Comparison of ENCODE assay signal across 12 cellular contexts in genomic region chr19:31285744-31286143, GRCh38.
A peak's percentile ranks its signal among the peaks of the same experiment; 100 is the strongest.
DNase-seq lines count a peak whose midpoint lies in the region; TF ChIP-seq lines count a peak whose summit lies in the region.
"Had no signal": no experiment of that assay in that cellular context is flagged by ENCODE, and none has a peak within 500 bp of the region (broad histone marks: within the 10 kb centered on the region; RNA-seq: fewer than 3 reads in every experiment).

No MANE protein-coding gene starts in this region.

- TF ChIP-seq CTCF in HEK293 (tag by site-specific recombination; IDR thresholded peaks at IDR 0.05) (no peak), choroid plexus epithelial cell (conservative IDR thresholded peaks at IDR 0.05; ENCODE audit: low read depth, low read length) (no peak), mesothelial cell of epicardium (IDR thresholded peaks at IDR 0.05; ENCODE audit: unreplicated experiment) (no peak), OCI-LY7 (conservative IDR thresholded peaks at IDR 0.05; ENCODE audit: low read length) (no peak)

- H3K4me1 ChIP-seq in ACC112 (ENCODE audit: control insufficient read depth, insufficient read depth, low read length, unreplicated experiment) (peaks cover 4% of the 10 kb centered on the region), HEK293 (ENCODE audit: control insufficient read depth, insufficient read depth, low read length) (peaks cover under 1% of the 10 kb centered on the region), OCI-LY7 (ENCODE audit: insufficient read depth, low read length, poor library complexity, severe bottlenecking) (no peaks in the 10 kb centered on the region)
- H3K4me1 ChIP-seq: BE2C had no signal

- H3K36me3 ChIP-seq in ACC112 (ENCODE audit: insufficient read depth, low read length) = no peaks in the 10 kb centered on the region
- H3K36me3 ChIP-seq in HEK293 (ENCODE audit: control insufficient read depth in 2 of 2, insufficient read depth in 1 of 2, low read length in 2 of 2) = peaks cover 0 to 5% of the 10 kb centered on the region in 2 experiments; a peak in 1 of 3 replicates
- H3K36me3 ChIP-seq in OCI-LY7 (ENCODE audit: insufficient read depth, low read length) = no peaks in the 10 kb centered on the region
- H3K36me3 ChIP-seq: BE2C had no signal

- H3K4me1 Mint-ChIP-seq in mesothelial cell of epicardium = peaks cover 10% of the 10 kb centered on the region
- H3K4me1 Mint-ChIP-seq: activated CD4-positive, alpha-beta memory T cell treated with anti-CD3 and anti-CD28 coated beads, Interleukin-2, amount 10 ng/mL, durations not matched to agents 7 days and 5 days; activated naive CD8-positive, alpha-beta T cell treated with anti-CD3 and anti-CD28 coated beads, Interleukin-2, amount 50 U/mL, for 24 hours had no signal

- H3K27me3 Mint-ChIP-seq in mesothelial cell of epicardium (ENCODE audit: low read depth) = no peaks in the 10 kb centered on the region
- H3K27me3 Mint-ChIP-seq: activated CD4-positive, alpha-beta memory T cell treated with anti-CD3 and anti-CD28 coated beads, Interleukin-2, amount 10 ng/mL, durations not matched to agents 7 days and 5 days; activated naive CD8-positive, alpha-beta T cell treated with anti-CD3 and anti-CD28 coated beads, Interleukin-2, amount 50 U/mL, for 24 hours had no signal

- intact Hi-C loops in OCI-LY7 (cut with micrococcal nuclease; ENCODE audit: unreplicated experiment) = no loop called here

- peak overlapping the region; percentile 89 for H2AFZ ChIP-seq in ACC112 (ENCODE audit: low read length, unreplicated experiment)
- no peak overlapping the region for H2AFZ ChIP-seq in OCI-LY7 (ENCODE audit: low read length)

- DNase-seq in choroid plexus epithelial cell (ENCODE audit: low read depth) (peak; percentile 51), mesothelial cell of epicardium (ENCODE audit: low spot score in 2 of 2, unreplicated experiment in 2 of 2) (no peak), OCI-LY7 (ENCODE audit: low spot score) (no peak), NCI-H2171 treated with DMSO at 0.1 percent for 48 hours (lab: John Stamatoyannopoulos, UW) (no peak), D341Med (ENCODE audit: low spot score) (no peak)
- DNase-seq in stimulated activated naive CD4-positive, alpha-beta T cell (lab: John Stamatoyannopoulos, UW) = no peak
- DNase-seq: activated CD4-positive, alpha-beta memory T cell treated with anti-CD3 and anti-CD28 coated beads, Interleukin-2, amount 10 ng/mL, durations not matched to agents 7 days and 5 days; activated naive CD8-positive, alpha-beta T cell treated with anti-CD3 and anti-CD28 coated beads, Interleukin-2, amount 50 U/mL, for 24 hours; BE2C; NCI-H345 had no signal

- no TSS peak for BruUV-seq in OCI-LY7 (replicated peaks; lab: Mats Ljungman, UMichigan)

- H3K27me3 ChIP-seq in ACC112 (ENCODE audit: insufficient read depth, low read length) = no peaks in the 10 kb centered on the region
- H3K27me3 ChIP-seq: BE2C had no signal

- H3K4me3 ChIP-seq in ACC112 (ENCODE audit: low read depth, low read length) = peak overlapping the region; percentile 75
- H3K4me3 ChIP-seq in HEK293 (ENCODE audit: low read depth, low read length) = no peak overlapping the region
- no peak overlapping the region for H3K4me3 ChIP-seq in choroid plexus epithelial cell (ENCODE audit: low read depth, low read length)
- no peak overlapping the region for H3K4me3 ChIP-seq in OCI-LY7 (ENCODE audit: low read depth, low read length, poor library complexity, severe bottlenecking)

- peak overlapping the region; percentile 3 for H3K27ac Mint-ChIP-seq in mesothelial cell of epicardium
- H3K27ac Mint-ChIP-seq: activated CD4-positive, alpha-beta memory T cell treated with anti-CD3 and anti-CD28 coated beads, Interleukin-2, amount 10 ng/mL, durations not matched to agents 7 days and 5 days; activated naive CD8-positive, alpha-beta T cell treated with anti-CD3 and anti-CD28 coated beads, Interleukin-2, amount 50 U/mL, for 24 hours had no signal

- no peaks in the 10 kb centered on the region for H3K9me3 Mint-ChIP-seq in mesothelial cell of epicardium
- H3K9me3 Mint-ChIP-seq: activated CD4-positive, alpha-beta memory T cell treated with anti-CD3 and anti-CD28 coated beads, Interleukin-2, amount 10 ng/mL, durations not matched to agents 7 days and 5 days; activated naive CD8-positive, alpha-beta T cell treated with anti-CD3 and anti-CD28 coated beads, Interleukin-2, amount 50 U/mL, for 24 hours had no signal

- H3K27ac ChIP-seq in ACC112 (ENCODE audit: low read depth, low read length) (peak overlapping the region; percentile 55), HEK293 (ENCODE audit: extremely low read depth, low read depth, low read length) (no peak overlapping the region), OCI-LY7 (ENCODE audit: low read depth, low read length, poor library complexity, severe bottlenecking) (no peak overlapping the region)

- no peaks in the 10 kb centered on the region for H4K20me1 ChIP-seq in OCI-LY7 (ENCODE audit: insufficient read depth, low read length)

- H3K4me2 ChIP-seq in OCI-LY7 (ENCODE audit: low read length) = no peak overlapping the region

- POLR2A ChIA-PET in HEK293 (lab: Yijun Ruan, JAX) (interaction anchor here (0.6 kb wide), 1 partner anchor 18 kb away, joined by 4 read pairs; no protein-coding TSS in a partner anchor), OCI-LY7 (lab: Charles Lee) (interaction anchor here (0.6 to 0.8 kb wide), 4 partner anchors 25 to 954 kb away, joined by 3 read pairs; no protein-coding TSS in a partner anchor)

- no peak overlapping the region for H3K4me3 Mint-ChIP-seq in mesothelial cell of epicardium
- H3K4me3 Mint-ChIP-seq: activated CD4-positive, alpha-beta memory T cell treated with anti-CD3 and anti-CD28 coated beads, Interleukin-2, amount 10 ng/mL, durations not matched to agents 7 days and 5 days; activated naive CD8-positive, alpha-beta T cell treated with anti-CD3 and anti-CD28 coated beads, Interleukin-2, amount 50 U/mL, for 24 hours had no signal

- no peaks in the 10 kb centered on the region for H3K9me3 ChIP-seq in HEK293 (ENCODE audit: control insufficient read depth, insufficient read depth, low read depth, low read length)
- no peaks in the 10 kb centered on the region for H3K9me3 ChIP-seq in OCI-LY7 (ENCODE audit: low read length)
- H3K9me3 ChIP-seq: BE2C had no signal

- CTCF ChIA-PET in HEK293 (lab: Yijun Ruan, JAX) (interaction anchor here (0.6 kb wide), 2 partner anchors 294 to 1207 kb away, joined by 3 to 4 read pairs; no protein-coding TSS in a partner anchor), OCI-LY7 (lab: Charles Lee; ENCODE audit: unreplicated experiment) (no interaction called here)

- peaks cover 8% of the 10 kb centered on the region for H3K36me3 Mint-ChIP-seq in mesothelial cell of epicardium

- no peaks in the 10 kb centered on the region for H3K9me2 ChIP-seq in OCI-LY7 (ENCODE audit: insufficient read depth, low read length)

- H3K79me2 ChIP-seq in ACC112 (ENCODE audit: control insufficient read depth, insufficient read depth, low read length, unreplicated experiment) = peaks cover 7% of the 10 kb centered on the region
- H3K79me2 ChIP-seq in OCI-LY7 (ENCODE audit: insufficient read depth, low read depth, low read length) = no peaks in the 10 kb centered on the region

TF ChIP-seq in HEK293, 187 proteins besides CTCF, POLR2A, EP300 and RAD21:
- TF ChIP-seq ZNF221 (tag by site-specific recombination; IDR thresholded peaks at IDR 0.05; ENCODE audit: borderline replicate concordance) (no peak), ZNF155 (tag by site-specific recombination; IDR thresholded peaks at IDR 0.05) (no peak), PRDM1 (tag by site-specific recombination; IDR thresholded peaks at IDR 0.05) (0 out of 2 replicates have a peak, but pooled peaks have one; percentile 75), ZNF366 (tag by site-specific recombination; conservative IDR thresholded peaks at IDR 0.05) (0 out of 2 replicates have a peak, but pooled peaks have one; percentile 16), ZFHX2 (tag by site-specific recombination; conservative IDR thresholded peaks at IDR 0.05) (no peak)
